Comparison of ENCODE assay signal across 1 cellular context in genomic region chr6:41488392-41489129, GRCh38.
TF ChIP-seq lines count a peak whose summit lies in the region.

No MANE protein-coding gene starts in this region.

TF ChIP-seq in GM12878, 131 proteins besides CTCF, POLR2A, EP300 and RAD21 (continued from another document and continues in another):
- TF ChIP-seq NKRF (conservative IDR thresholded peaks at IDR 0.05) (no peak; the same call in 1 of the 2 replicates), KAT2A (conservative IDR thresholded peaks at IDR 0.05; ENCODE audit: control insufficient read depth, low read depth, low read length) (no peak), CBX5 (IDR thresholded peaks at IDR 0.05; ENCODE audit: low read depth) (no peak), GABPA (IDR thresholded peaks at IDR 0.05; ENCODE audit: low read depth) (no peak), RFX5 (IDR thresholded peaks at IDR 0.05; ENCODE audit: low read depth, low read length) (no peak), BHLHE40 (IDR thresholded peaks at IDR 0.05; ENCODE audit: borderline replicate concordance in 1 of 2, low read depth in 2 of 2, low read length in 1 of 2) (0 out of 4 replicates have a peak, but pooled peaks of 1 of the 2 experiments have one; percentile 2), IKZF2 (IDR thresholded peaks at IDR 0.05) (peak; percentile 73), ZNF24 (IDR thresholded peaks at IDR 0.05) (no peak), PAX8 (IDR thresholded peaks at IDR 0.05) (no peak), HDGF (IDR thresholded peaks at IDR 0.05) (peak; percentile 82; the same call in 1 of the 2 replicates), ESRRA (IDR thresholded peaks at IDR 0.05; ENCODE audit: low read length) (no peak), SIX5 (IDR thresholded peaks at IDR 0.05; ENCODE audit: low read depth, low read length, severe bottlenecking) (no peak), KDM1A (IDR thresholded peaks at IDR 0.05; ENCODE audit: borderline replicate concordance) (no peak), POU2F2 (IDR thresholded peaks at IDR 0.05; ENCODE audit: borderline replicate concordance, low read depth, low read length) (no peak), TCF7 (IDR thresholded peaks at IDR 0.05; ENCODE audit: borderline replicate concordance) (no peak), TAF1 (IDR thresholded peaks at IDR 0.05; ENCODE audit: borderline replicate concordance, low read depth, low read length) (no peak), MTA3 (IDR thresholded peaks at IDR 0.05; ENCODE audit: borderline replicate concordance, low read length) (no peak), MEF2B (IDR thresholded peaks at IDR 0.05; ENCODE audit: partially characterized antibody, poor library complexity, severe bottlenecking) (peak; percentile 15), ASH2L (IDR thresholded peaks at IDR 0.05; ENCODE audit: borderline replicate concordance, low read depth) (no peak), CHD1 (IDR thresholded peaks at IDR 0.05; ENCODE audit: low read depth, low read length) (no peak), EZH2 (IDR thresholded peaks at IDR 0.05; ENCODE audit: borderline replicate concordance, control insufficient read depth, low read depth, low read length) (no peak), SMC3 (IDR thresholded peaks at IDR 0.05; ENCODE audit: borderline replicate concordance, low read length) (no peak), CHD4 (IDR thresholded peaks at IDR 0.05) (no peak), CREM (IDR thresholded peaks at IDR 0.05; ENCODE audit: low read depth) (0 out of 2 replicates have a peak, but pooled peaks have one; percentile 10), YY1 (IDR thresholded peaks at IDR 0.05; ENCODE audit: low read depth, low read length) (no peak), PML (IDR thresholded peaks at IDR 0.05; ENCODE audit: low read length) (no peak), ETV6 (conservative IDR thresholded peaks at IDR 0.05 in 1 of 2, IDR thresholded peaks at IDR 0.05 in 1 of 2; ENCODE audit: borderline replicate concordance in 1 of 2, low read depth in 1 of 2) (no peak), RUNX3 (IDR thresholded peaks at IDR 0.05; ENCODE audit: low read length) (peak; percentile 37; the same call in 1 of the 2 replicates), CBFB (IDR thresholded peaks at IDR 0.05; ENCODE audit: low read depth) (no peak), BCLAF1 (IDR thresholded peaks at IDR 0.05) (no peak), JUNB (IDR thresholded peaks at IDR 0.05) (no peak), NFXL1 (IDR thresholded peaks at IDR 0.05; ENCODE audit: borderline replicate concordance) (no peak), NR2C1 (IDR thresholded peaks at IDR 0.05) (no peak), NR2C2 (IDR thresholded peaks at IDR 0.05; ENCODE audit: borderline replicate concordance, control insufficient read depth, insufficient read length, low read depth) (no peak), ZNF217 (IDR thresholded peaks at IDR 0.05) (no peak), JUND (IDR thresholded peaks at IDR 0.05; ENCODE audit: low read depth, low read length) (no peak), CUX1 (IDR thresholded peaks at IDR 0.05; ENCODE audit: insufficient replicate concordance, low read depth, low read length) (no peak), NFIC (IDR thresholded peaks at IDR 0.05; ENCODE audit: low read depth, low read length) (no peak), ZBTB11 (CRISPR knock-in tag; IDR thresholded peaks at IDR 0.05) (no peak), RCOR1 (conservative IDR thresholded peaks at IDR 0.05; ENCODE audit: low read depth, low read length) (no peak), IRF5 (IDR thresholded peaks at IDR 0.05; ENCODE audit: borderline replicate concordance) (no peak), RELB (IDR thresholded peaks at IDR 0.05; ENCODE audit: low read depth) (peak; percentile 86), IKZF1 (conservative IDR thresholded peaks at IDR 0.05) (peak; percentile 57), MYB (IDR thresholded peaks at IDR 0.05; ENCODE audit: borderline replicate concordance, low read depth, low read length) (no peak), STAT3 (IDR thresholded peaks at IDR 0.05; ENCODE audit: low read depth, low read length) (no peak), PAX5 (IDR thresholded peaks at IDR 0.05; ENCODE audit: borderline replicate concordance, low read depth, low read length) (no peak), E2F4 (IDR thresholded peaks at IDR 0.05; ENCODE audit: low read depth, low read length) (no peak), MXI1 (IDR thresholded peaks at IDR 0.05; ENCODE audit: low read depth, low read length) (no peak), RBBP5 (conservative IDR thresholded peaks at IDR 0.05) (no peak), ZBED1 (IDR thresholded peaks at IDR 0.05; ENCODE audit: borderline replicate concordance) (no peak), SMAD1 (IDR thresholded peaks at IDR 0.05; ENCODE audit: low read depth, partially characterized antibody) (no peak), HCFC1 (IDR thresholded peaks at IDR 0.05; ENCODE audit: low read length) (no peak)
